ENCODE assay signal across 23 cellular contexts in genomic region chr9:9585920-9586319, GRCh38.
DNase-seq lines count a peak whose midpoint lies in the region; ATAC-seq and TF ChIP-seq lines count a peak whose summit lies in the region.
"Had no signal": no experiment of that assay in that cellular context is flagged by ENCODE, and none has a peak within 500 bp of the region (broad histone marks: within the 10 kb centered on the region; RNA-seq: fewer than 3 reads in every experiment).

No MANE protein-coding gene starts in this region.

- peaks cover 0 to 18% (median 4%) of the 10 kb centered on the region in 10 experiments; a peak in 7 of 20 replicates for H3K4me1 ChIP-seq in BLaER1 treated with 17β-estradiol and CSF1 and Interleukin-3, amounts not matched to agents 10 nM and 100 nM
- H3K4me1 ChIP-seq in lower lobe of right lung, result no peaks in the 10 kb centered on the region
- H3K4me1 ChIP-seq: body of pancreas, psoas muscle had no signal

- no peak for TF ChIP-seq CTCF in lower lobe of right lung (IDR thresholded peaks at IDR 0.05)

- intact Hi-C loops in posterior vena cava (cut with DNase I), result no loop called here
- intact Hi-C loops in lower lobe of right lung (cut with DNase I), result no loop called here

- no peaks in the 10 kb centered on the region for H3K27me3 ChIP-seq in BLaER1 treated with 17β-estradiol and CSF1 and Interleukin-3, amounts not matched to agents 10 nM and 100 nM
- H3K27me3 ChIP-seq in lower lobe of right lung (ENCODE audit: low read depth), result no peaks in the 10 kb centered on the region
- H3K27me3 ChIP-seq: body of pancreas, neutrophil had no signal

- H4K20me1 ChIP-seq in BLaER1 treated with 17β-estradiol and CSF1 and Interleukin-3, amounts not matched to agents 10 nM and 100 nM, result no peaks in the 10 kb centered on the region

- ATAC-seq in GM19043 (IDR thresholded peaks at IDR 0.05; ENCODE audit: low read depth, unreplicated experiment), result peak; percentile 73
- ATAC-seq in HG03097 (IDR thresholded peaks at IDR 0.05; ENCODE audit: low FRiP score, unreplicated experiment), result peak; percentile 80
- no peak for ATAC-seq in HG03520 (IDR thresholded peaks at IDR 0.05; ENCODE audit: unreplicated experiment)
- ATAC-seq in lower lobe of right lung, result no peak
- ATAC-seq in HG03521 (IDR thresholded peaks at IDR 0.05; ENCODE audit: unreplicated experiment), result no peak
- ATAC-seq: body of pancreas, left ventricle myocardium superior, PC-3, psoas muscle had no signal

- no peaks in the 10 kb centered on the region for H3K9me3 ChIP-seq in BLaER1 treated with 17β-estradiol and CSF1 and Interleukin-3, amounts not matched to agents 10 nM and 100 nM (replicated peaks in 1 of 11)
- no peaks in the 10 kb centered on the region for H3K9me3 ChIP-seq in lower lobe of right lung
- H3K9me3 ChIP-seq: body of pancreas, neutrophil, psoas muscle had no signal

- no peak overlapping the region for H3K4me3 ChIP-seq in BLaER1 treated with 17β-estradiol and CSF1 and Interleukin-3, amounts not matched to agents 10 nM and 100 nM
- H3K4me3 ChIP-seq in lower lobe of right lung, result no peak overlapping the region
- H3K4me3 ChIP-seq: body of pancreas, psoas muscle had no signal

- no peaks in the 10 kb centered on the region for H3K36me3 ChIP-seq in BLaER1 treated with 17β-estradiol and CSF1 and Interleukin-3, amounts not matched to agents 10 nM and 100 nM
- no peaks in the 10 kb centered on the region for H3K36me3 ChIP-seq in lower lobe of right lung
- H3K36me3 ChIP-seq: neutrophil had no signal

- H3K4me2 ChIP-seq in BLaER1 treated with 17β-estradiol and CSF1 and Interleukin-3, amounts not matched to agents 10 nM and 100 nM, result peak overlapping the region in 6 of 11 experiments; percentile 20 to 49 (median 28); a peak in 9 of 22 replicates

- no peak overlapping the region for H3K9ac ChIP-seq in BLaER1 treated with 17β-estradiol and CSF1 and Interleukin-3, amounts not matched to agents 10 nM and 100 nM

- no peak overlapping the region for H3K27ac ChIP-seq in BLaER1 treated with 17β-estradiol and CSF1 and Interleukin-3, amounts not matched to agents 10 nM and 100 nM
- H3K27ac ChIP-seq in lower lobe of right lung, result no peak overlapping the region
- H3K27ac ChIP-seq: 22Rv1, body of pancreas, neutrophil, psoas muscle had no signal

- DNase-seq in MV-4-11 (lab: John Stamatoyannopoulos, UW) (peak; percentile 64), posterior vena cava (ENCODE audit: low spot score) (no peak), lower lobe of right lung (no peak)
- DNase-seq: activated CD4-positive, alpha-beta T cell treated with anti-CD3 and anti-CD28 coated beads, Interleukin-2, amount 10 ng/mL, durations not matched to agents 24 days and 14 days; activated naive CD4-positive, alpha-beta T cell; activated T-cell treated with anti-CD3 and anti-CD28 coated beads, Interleukin-2, amount 50 U/mL, for 48 hours; body of pancreas; CD4-positive, CD25-positive, alpha-beta regulatory T cell; cerebellar nuclear complex; Kasumi-1; left ventricle myocardium superior; naive B cell; NCI-H146; PC-3; psoas muscle; stimulated activated naive CD4-positive, alpha-beta T cell treated with Interleukin-2 at 50 U/mL for 16 hours had no signal

Comparison
In these comparisons a context has a peak if more than half of its experiments do, and no peak if none do; other contexts are left out.
1. ATAC-seq: peak in GM19043 (single experiment) and HG03097 (single experiment); none in HG03520 (single experiment), lower lobe of right lung (0 of 2) and HG03521 (single experiment).